In the genomic region with DNA sequence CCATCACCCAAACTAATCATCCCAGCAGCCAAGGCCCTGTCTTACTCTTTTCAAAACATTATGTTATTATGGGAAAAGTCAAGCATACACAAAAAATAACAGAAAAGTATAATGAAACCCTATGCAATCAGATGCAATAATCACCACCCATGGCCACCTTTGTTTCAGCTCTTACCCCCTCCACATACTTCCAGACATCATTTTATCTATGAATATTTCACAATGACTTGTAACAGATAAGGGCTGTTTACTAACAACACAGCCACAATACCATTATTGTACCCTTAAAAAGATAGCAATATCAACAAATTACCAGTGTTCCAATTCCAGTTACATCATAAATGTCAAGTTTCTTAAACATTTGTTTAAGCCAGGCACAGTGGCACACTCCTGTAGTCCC, we compare ENCODE assay signal across 8 cellular contexts. TPM values are rescaled to one million over a fixed set of nuclear protein-coding genes. Genes with fewer than 3 reads are reported as not detected.
"Had no signal": no experiment of that assay in that cellular context is flagged by ENCODE, and none has a peak within 500 bp of the region (broad histone marks: within the 10 kb centered on the region; RNA-seq: fewer than 3 reads in every experiment).

No MANE protein-coding gene starts in this region.

- DNase-seq: GDM1, GF-D8 had no signal

- ATAC-seq: GM12878 had no signal

- H3K4me3 ChIP-seq: GM12878 had no signal

- FAIRE-seq: G401.6, GM12878, GM12891, GM12892, GM18507, GM19239 had no signal

RNA-seq across cellular contexts. Expression of a gene that starts 44.8 kb away (rescaled TPM):
- total RNA-seq: GM12878 had no signal
